Comparison of ENCODE assay signal across 14 cellular contexts in the genomic region with DNA sequence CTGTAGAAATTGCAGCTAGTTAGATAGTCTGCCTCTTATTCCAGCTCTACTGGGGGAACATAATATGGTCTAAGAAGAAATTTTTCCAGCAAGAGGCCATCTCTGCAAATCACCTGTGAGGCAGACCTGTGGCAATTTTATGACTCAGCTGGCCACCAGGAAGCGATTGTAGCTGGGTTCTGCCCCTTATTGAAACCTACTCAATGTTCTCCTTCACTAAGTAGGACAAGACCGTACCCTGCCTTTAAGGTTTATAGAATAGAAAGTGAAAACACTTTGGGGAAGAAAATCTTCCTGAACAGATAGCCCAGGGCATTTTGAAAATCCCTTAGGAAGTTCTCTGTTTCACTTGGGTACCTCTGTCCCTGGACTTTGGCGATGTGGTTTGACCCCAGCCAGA. TPM values are rescaled to one million over a fixed set of nuclear protein-coding genes. Genes with fewer than 3 reads are reported as not detected.
DNase-seq lines count a peak whose midpoint lies in the region; ATAC-seq and TF ChIP-seq lines count a peak whose summit lies in the region.
"Had no signal": no experiment of that assay in that cellular context is flagged by ENCODE, and none has a peak within 500 bp of the region (broad histone marks: within the 10 kb centered on the region; RNA-seq: fewer than 3 reads in every experiment).

No MANE protein-coding gene starts in this region.

- H3K9ac ChIP-seq in skeletal muscle tissue (ENCODE audit: low read depth in 1 of 3, low read length in 3 of 3): no peak overlapping the region

- DNase-seq in NOMO-1 treated with DMSO at 0.1 percent for 48 hours (lab: John Stamatoyannopoulos, UW; ENCODE audit: unreplicated experiment) (peak; percentile 22), NOMO-1 (lab: John Stamatoyannopoulos, UW; ENCODE audit: unreplicated experiment in 2 of 2) (no peak), Peyer's patch (no peak), omental fat pad (ENCODE audit: low spot score) (no peak), hepatocyte (ENCODE audit: low spot score) (no peak)
- DNase-seq: hypothalamus, uterus had no signal

- H3K9me3 ChIP-seq in Peyer's patch: peaks cover 0 to 6% (median 2%) of the 10 kb centered on the region in 4 donors
- peaks cover 0 to 3% (median 0%) of the 10 kb centered on the region in 3 donors for H3K9me3 ChIP-seq in skeletal muscle tissue (ENCODE audit: control insufficient read depth in 3 of 3, low read length in 3 of 3)
- H3K9me3 ChIP-seq in hepatocyte (ENCODE audit: low read depth): no peaks in the 10 kb centered on the region
- H3K9me3 ChIP-seq: SJSA1, uterus had no signal

- no peaks in the 10 kb centered on the region for H3K27me3 ChIP-seq in Peyer's patch
- no peaks in the 10 kb centered on the region for H3K27me3 ChIP-seq in skeletal muscle tissue (ENCODE audit: control insufficient read depth in 3 of 3, insufficient read depth in 3 of 3, low read length in 3 of 3)
- H3K27me3 ChIP-seq in hepatocyte: no peaks in the 10 kb centered on the region
- H3K27me3 ChIP-seq: SJSA1, uterus had no signal

- no peak for TF ChIP-seq POLR2A in Peyer's patch (IDR thresholded peaks at IDR 0.05)

- H3K36me3 ChIP-seq in Peyer's patch (no peaks in the 10 kb centered on the region), skeletal muscle tissue (ENCODE audit: control insufficient read depth in 3 of 3, insufficient read depth in 3 of 3, low read length in 3 of 3) (no peaks in the 10 kb centered on the region), hepatocyte (replicated peaks; ENCODE audit: insufficient read depth, low read depth) (no peaks in the 10 kb centered on the region)
- H3K36me3 ChIP-seq: SJSA1, uterus had no signal

- H2AFZ ChIP-seq in hepatocyte: no peak overlapping the region

- H3K9me2 ChIP-seq in hepatocyte (replicated peaks; ENCODE audit: insufficient read depth): no peaks in the 10 kb centered on the region

- ATAC-seq in GM21825 (IDR thresholded peaks at IDR 0.05; ENCODE audit: unreplicated experiment) (peak; percentile 24), omental fat pad (ENCODE audit: low FRiP score) (no peak), HG02840 (IDR thresholded peaks at IDR 0.05; ENCODE audit: low FRiP score, unreplicated experiment) (no peak)

- H3K79me2 ChIP-seq in hepatocyte: no peaks in the 10 kb centered on the region

- H3K4me2 ChIP-seq in hepatocyte: no peak overlapping the region

- peak overlapping the region; percentile 60 to 80 (median 68) for H3K27ac ChIP-seq in Peyer's patch
- H3K27ac ChIP-seq in skeletal muscle tissue (ENCODE audit: low read depth, low read length): peak overlapping the region; percentile 36
- no peak overlapping the region for H3K27ac ChIP-seq in hepatocyte
- H3K27ac ChIP-seq: SJSA1, uterus had no signal

- WGBS in hepatocyte (ENCODE audit: low lambda C conversion rate, missing lambda C conversion rate): 88% methylated on average over 3 of the region's 3 CpGs

- H3K4me1 ChIP-seq in Peyer's patch (no peaks in the 10 kb centered on the region), skeletal muscle tissue (ENCODE audit: control insufficient read depth in 3 of 3, insufficient read depth in 3 of 3, low read length in 3 of 3) (no peaks in the 10 kb centered on the region), hepatocyte (ENCODE audit: insufficient read depth) (no peaks in the 10 kb centered on the region)
- H3K4me1 ChIP-seq: SJSA1, uterus had no signal

- H3K4me3 ChIP-seq in Peyer's patch (no peak overlapping the region), skeletal muscle tissue (ENCODE audit: low read length in 3 of 3) (no peak overlapping the region), hepatocyte (no peak overlapping the region)
- H3K4me3 ChIP-seq: SJSA1, uterus had no signal

- TF ChIP-seq CTCF in Peyer's patch (IDR thresholded peaks at IDR 0.05) (no peak), omental fat pad (IDR thresholded peaks at IDR 0.05) (no peak), hepatocyte (IDR thresholded peaks at IDR 0.05; ENCODE audit: poor library complexity) (no peak)

- no peaks in the 10 kb centered on the region for H4K20me1 ChIP-seq in hepatocyte (ENCODE audit: insufficient read depth, poor library complexity, severe bottlenecking)

RNA-seq across cellular contexts. Expression of a gene that starts 7.9 kb away (rescaled TPM):
- total RNA-seq in Peyer's patch (1 to 10 TPM in 1 of 4 donors, under 1 TPM in 1, not detected in 2; 0.80 to 5.8 TPM), skeletal muscle tissue (7.3 TPM), omental fat pad (10 to 100 TPM in 2 of 4 donors, 1 to 10 TPM in 2; 4.1 to 12.1 (median 8.0) TPM), hepatocyte (9.2 and 12.7 TPM in 2 replicates)
- polyA plus RNA-seq in hepatocyte: 17.0 and 22.2 TPM in 2 replicates
- total RNA-seq: A172, G401, H1, SJSA1 had no signal
- polyA plus RNA-seq: H1 had no signal

RNA-seq across cellular contexts. Expression of a gene that starts 18.0 kb away (rescaled TPM):
- total RNA-seq in Peyer's patch: 1 to 10 TPM in 2 of 4 donors, not detected in 2; 3.3 to 3.9 TPM
- total RNA-seq in skeletal muscle tissue: not detected
- 10 to 100 TPM in 2 of 4 donors, 1 to 10 TPM in 2; 1.7 to 21.5 (median 9.8) TPM for total RNA-seq in omental fat pad
- 1.5 and 3.6 TPM in 2 replicates for total RNA-seq in hepatocyte
- 10.2 and 17.6 TPM in 2 replicates for polyA plus RNA-seq in hepatocyte
- total RNA-seq: A172, G401, H1, SJSA1 had no signal
- polyA plus RNA-seq: H1 had no signal

RNA-seq across cellular contexts. Expression of a gene that starts 21.6 kb away (rescaled TPM):
- 1 to 10 TPM in 2 of 4 donors, not detected in 2; 1.1 to 1.5 TPM for total RNA-seq in Peyer's patch
- 1.6 TPM for total RNA-seq in skeletal muscle tissue
- total RNA-seq in omental fat pad: 10 to 100 TPM in 3 of 4 donors, 1 to 10 TPM in 1; 8.6 to 13.3 (median 11.3) TPM
- 1.8 and 5.8 TPM in 2 replicates for total RNA-seq in hepatocyte
- polyA plus RNA-seq in hepatocyte: 9.4 and 21.1 TPM in 2 replicates
- total RNA-seq: A172, G401, H1, SJSA1 had no signal
- polyA plus RNA-seq: H1 had no signal
